Comparison of ENCODE assay signal across 8 cellular contexts in genomic region chr12:74971201-74971600, GRCh38.
"Had no signal": no experiment of that assay in that cellular context is flagged by ENCODE, and none has a peak within 500 bp of the region (broad histone marks: within the 10 kb centered on the region; RNA-seq: fewer than 3 reads in every experiment).

No MANE protein-coding gene starts in this region.

- H3K4me2 ChIP-seq: GM23338 had no signal

- H3K27ac ChIP-seq: GM23248 had no signal

- H2AFZ ChIP-seq: GM23248, GM23338 had no signal

- H3K9ac ChIP-seq: GM23248 had no signal

- H3K4me1 ChIP-seq: HAP-1 had no signal

- H3K36me3 ChIP-seq: HAP-1 had no signal

- H3K9me3 ChIP-seq: HAP-1 had no signal

- DNase-seq: GM23248, GOT3, H7, H9, HCEC 1CT, HFFc6 had no signal

- H3K4me3 ChIP-seq: GM23248, GM23338, HAP-1 had no signal
